Comparison of ENCODE assay signal across 13 cellular contexts in genomic region chr20:61789329-61789728, GRCh38.
"Had no signal": no experiment of that assay in that cellular context is flagged by ENCODE, and none has a peak within 500 bp of the region (broad histone marks: within the 10 kb centered on the region; RNA-seq: fewer than 3 reads in every experiment).

No MANE protein-coding gene starts in this region.

- H3K36me3 ChIP-seq: esophagus squamous epithelium, sigmoid colon had no signal

- H3K4me3 ChIP-seq: coronary artery, esophagus squamous epithelium, sigmoid colon, testis had no signal

- H3K4me1 ChIP-seq: sigmoid colon, testis had no signal

- H3K27ac ChIP-seq: coronary artery, esophagus squamous epithelium, sigmoid colon, testis had no signal

- H3K27me3 ChIP-seq: sigmoid colon, testis had no signal

- H3K9me3 ChIP-seq: esophagus squamous epithelium, sigmoid colon, testis had no signal

- DNase-seq: activated CD4-positive, alpha-beta T cell treated with anti-CD3 and anti-CD28 coated beads, Interleukin-2, amount 10 ng/mL, durations not matched to agents 24 days and 14 days; activated CD8-positive, alpha-beta T cell treated with anti-CD3 and anti-CD28 coated beads, Interleukin-2, amount 10 ng/mL, durations not matched to agents 7 days and 5 days; activated naive CD4-positive, alpha-beta T cell treated with Interleukin-2 at 50 U/mL for 16 hours; activated naive CD8-positive, alpha-beta T cell treated with anti-CD3 and anti-CD28 coated beads, Interleukin-2, amount 10 ng/mL, durations not matched to agents 7 days and 5 days; activated T-cell treated with anti-CD3 and anti-CD28 coated beads, Interleukin-2, amount 50 U/mL, for 24 hours; esophagus squamous epithelium; hippocampal formation; midbrain; sigmoid colon; stimulated activated CD4-positive, alpha-beta T cell treated with anti-CD3 and anti-CD28 coated beads, Interleukin-4, amount 100 ng/mL, for 4 hours; testis had no signal

- ATAC-seq: activated CD8-positive, alpha-beta T cell treated with anti-CD3 and anti-CD28 coated beads, Interleukin-2, amount 10 ng/mL, durations not matched to agents 7 days and 5 days; stimulated activated memory B cell treated with anti-CD40 and anti-IgM and Interleukin-4, amounts not matched to agents 10 μg/mL and 1 μg/mL and 100 μg/mL, for 72 hours had no signal
